In the genomic region with DNA sequence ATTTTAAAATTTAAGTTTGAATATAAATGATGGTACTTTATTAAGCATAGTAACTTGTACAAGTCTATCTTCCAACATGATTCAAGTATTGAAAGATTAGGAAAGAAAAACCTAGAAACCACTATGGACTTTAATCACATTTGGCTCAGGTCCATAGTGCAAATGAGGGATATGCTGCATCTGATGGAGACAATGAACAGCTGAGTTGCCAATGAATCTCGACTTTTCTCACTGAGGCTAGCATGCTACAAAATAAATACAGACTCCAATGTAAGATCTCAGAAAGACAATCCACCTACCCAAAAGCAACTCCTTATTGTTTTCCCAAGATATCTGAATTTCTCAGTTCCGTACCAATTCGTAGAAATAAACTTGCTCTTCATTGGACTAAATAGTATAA, we compare ENCODE assay signal across 1 cellular context.
TF ChIP-seq lines count a peak whose summit lies in the region.

No MANE protein-coding gene starts in this region.

TF ChIP-seq in WTC11, 78 proteins besides CTCF, POLR2A, EP300 and RAD21 (continued from another document):
- TF ChIP-seq, protein P1, sequence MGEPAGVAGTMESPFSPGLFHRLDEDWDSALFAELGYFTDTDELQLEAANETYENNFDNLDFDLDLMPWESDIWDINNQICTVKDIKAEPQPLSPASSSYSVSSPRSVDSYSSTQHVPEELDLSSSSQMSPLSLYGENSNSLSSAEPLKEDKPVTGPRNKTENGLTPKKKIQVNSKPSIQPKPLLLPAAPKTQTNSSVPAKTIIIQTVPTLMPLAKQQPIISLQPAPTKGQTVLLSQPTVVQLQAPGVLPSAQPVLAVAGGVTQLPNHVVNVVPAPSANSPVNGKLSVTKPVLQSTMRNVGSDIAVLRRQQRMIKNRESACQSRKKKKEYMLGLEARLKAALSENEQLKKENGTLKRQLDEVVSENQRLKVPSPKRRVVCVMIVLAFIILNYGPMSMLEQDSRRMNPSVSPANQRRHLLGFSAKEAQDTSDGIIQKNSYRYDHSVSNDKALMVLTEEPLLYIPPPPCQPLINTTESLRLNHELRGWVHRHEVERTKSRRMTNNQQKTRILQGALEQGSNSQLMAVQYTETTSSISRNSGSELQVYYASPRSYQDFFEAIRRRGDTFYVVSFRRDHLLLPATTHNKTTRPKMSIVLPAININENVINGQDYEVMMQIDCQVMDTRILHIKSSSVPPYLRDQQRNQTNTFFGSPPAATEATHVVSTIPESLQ (CRISPR knock-in tag; IDR thresholded peaks at IDR 0.05): no peak
- TF ChIP-seq ZNF671 (CRISPR knock-in tag; IDR thresholded peaks at IDR 0.05) (no peak), ZNF423 (CRISPR knock-in tag; IDR thresholded peaks at IDR 0.05) (no peak)
